Comparison of ENCODE assay signal across 1 cellular context in the genomic region with DNA sequence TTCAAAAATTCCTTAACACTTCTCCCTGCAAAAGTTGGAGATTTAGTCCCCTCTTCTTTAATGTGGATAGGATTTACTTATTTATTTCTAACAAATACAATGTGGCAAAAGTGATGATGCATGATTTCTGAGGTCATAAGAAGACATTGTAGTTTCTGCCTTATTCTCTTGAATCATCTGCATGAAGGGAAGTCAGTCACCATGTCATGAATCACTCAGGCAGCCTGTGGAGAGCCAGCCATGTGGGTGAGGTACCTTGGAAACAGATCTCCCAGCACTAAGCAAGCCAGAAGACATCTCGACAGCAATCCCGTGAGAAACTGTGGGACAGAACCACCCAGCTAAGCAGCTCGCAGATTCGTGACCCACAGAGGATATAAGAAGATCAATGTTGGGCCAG.
A peak's percentile ranks its signal among the peaks of the same experiment; 100 is the strongest.
TF ChIP-seq lines count a peak whose summit lies in the region.

No MANE protein-coding gene starts in this region.

TF ChIP-seq in IMR-90, 13 proteins besides CTCF, POLR2A, EP300 and RAD21:
- TF ChIP-seq CEBPB (IDR thresholded peaks at IDR 0.05; ENCODE audit: low read depth, low read length) = no peak
- TF ChIP-seq CHD1 (IDR thresholded peaks at IDR 0.05; ENCODE audit: low read depth, low read length) = no peak
- TF ChIP-seq MAFK (IDR thresholded peaks at IDR 0.05; ENCODE audit: low read depth, low read length) = peak; percentile 12; the same call in 1 of the 2 replicates
